16 cellular contexts compared by ENCODE assay signal in the genomic region with DNA sequence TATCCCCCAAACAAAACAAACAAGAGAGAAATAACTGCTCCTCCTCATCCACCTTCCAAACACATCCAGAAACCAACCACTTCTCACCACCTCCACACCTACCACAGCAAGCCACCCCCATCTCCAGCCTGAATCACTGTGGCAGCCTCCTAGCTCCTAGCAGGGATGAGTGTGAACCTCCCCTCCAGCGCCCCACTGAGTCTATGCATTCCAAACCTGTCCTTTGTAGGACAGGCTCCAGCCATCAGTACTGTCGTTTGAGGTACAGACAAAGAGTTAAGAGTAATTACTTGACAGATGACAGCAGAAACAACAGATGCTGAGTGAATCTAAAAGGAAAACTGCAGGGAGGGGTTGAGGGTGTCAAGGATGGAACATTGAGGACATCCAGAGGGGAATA. TPM values are rescaled to one million over a fixed set of nuclear protein-coding genes. Genes with fewer than 3 reads are reported as not detected.
A peak's percentile ranks its signal among the peaks of the same experiment; 100 is the strongest.
DNase-seq lines count a peak whose midpoint lies in the region; ATAC-seq and TF ChIP-seq lines count a peak whose summit lies in the region.
"Had no signal": no experiment of that assay in that cellular context is flagged by ENCODE, and none has a peak within 500 bp of the region (broad histone marks: within the 10 kb centered on the region; RNA-seq: fewer than 3 reads in every experiment).

No MANE protein-coding gene starts in this region.

- no peaks in the 10 kb centered on the region for H3K9me3 Mint-ChIP-seq in naive thymus-derived CD8-positive, alpha-beta T cell

- POLR2A ChIA-PET in naive thymus-derived CD8-positive, alpha-beta T cell (lab: Charles Lee): interaction anchor here (0.5 to 1.6 kb wide), 2 partner anchors 34 to 1127 kb away, joined by 3 read pairs; a partner anchor contains a TSS

- no peak overlapping the region for H3K27ac Mint-ChIP-seq in naive thymus-derived CD8-positive, alpha-beta T cell
- H3K27ac Mint-ChIP-seq: CD4-positive, CD25-positive, alpha-beta regulatory T cell; T-helper 17 cell had no signal

- no peaks in the 10 kb centered on the region for H3K36me3 ChIP-seq in vagina

- H3K27ac ChIP-seq in vagina: peak overlapping the region; percentile 28
- H3K27ac ChIP-seq: 22Rv1 had no signal

- H3K27me3 Mint-ChIP-seq in naive thymus-derived CD8-positive, alpha-beta T cell: peaks cover 0 to 30% (median 7%) of the 10 kb centered on the region in 5 donors

- no peaks in the 10 kb centered on the region for H3K27me3 ChIP-seq in vagina

- intact Hi-C loops in vagina (cut with DNase I): no loop called here

- H3K4me1 ChIP-seq in vagina: peaks cover 6% of the 10 kb centered on the region

- no peak for TF ChIP-seq CTCF in vagina (IDR thresholded peaks at IDR 0.05)

- no peaks in the 10 kb centered on the region for H3K36me3 Mint-ChIP-seq in naive thymus-derived CD8-positive, alpha-beta T cell

- no peak for ATAC-seq in naive thymus-derived CD8-positive, alpha-beta T cell
- ATAC-seq in GM18511 (IDR thresholded peaks at IDR 0.05; ENCODE audit: unreplicated experiment): no peak
- ATAC-seq in GM21576 (IDR thresholded peaks at IDR 0.05; ENCODE audit: unreplicated experiment): no peak
- no peak for ATAC-seq in HG03175 (IDR thresholded peaks at IDR 0.05; ENCODE audit: unreplicated experiment)
- ATAC-seq: mucosa of descending colon, T-helper 17 cell had no signal

- H3K9me3 ChIP-seq in vagina: no peaks in the 10 kb centered on the region
- H3K9me3 ChIP-seq: mucosa of descending colon had no signal

- DNase-seq in NCI-H146 (lab: John Stamatoyannopoulos, UW) (peak; percentile 9), NCI-H146 treated with DMSO at 0.1 percent for 48 hours (lab: John Stamatoyannopoulos, UW; ENCODE audit: unreplicated experiment) (no peak), cerebellar cortex (ENCODE audit: low spot score) (peak; percentile 27), vagina (ENCODE audit: extremely low spot score in 2 of 2) (no peak)
- no peak for DNase-seq in naive thymus-derived CD8-positive, alpha-beta T cell
- DNase-seq: activated CD4-positive, CD25-positive, alpha-beta regulatory T cell treated with anti-CD3 and anti-CD28 coated beads, Interleukin-2, amount 50 U/mL, for 72 hours; activated gamma-delta T cell; CD4-positive, CD25-positive, alpha-beta regulatory T cell; IMR-90; mucosa of descending colon; SHP77 treated with DMSO at 0.1 percent for 48 hours; T-helper 17 cell had no signal

- TF ChIP-seq POLR2A in vagina (IDR thresholded peaks at IDR 0.05): no peak

- H3K4me3 ChIP-seq in vagina: peak overlapping the region in 1 of 2 donors; percentile 8
- H3K4me3 ChIP-seq: mucosa of descending colon had no signal

- H3K4me3 Mint-ChIP-seq in naive thymus-derived CD8-positive, alpha-beta T cell: peak overlapping the region in 6 of 10 donors; percentile 0 to 75 (median 20)

- H3K4me1 Mint-ChIP-seq in naive thymus-derived CD8-positive, alpha-beta T cell: peaks cover 11 to 30% (median 19%) of the 10 kb centered on the region in 4 donors

RNA-seq across cellular contexts. Expression of a gene that starts 2.4 kb away (rescaled TPM):
- 1 to 10 TPM; 1.2 to 2.0 TPM for total RNA-seq in naive thymus-derived CD8-positive, alpha-beta T cell
- 1 to 10 TPM in 1 of 3 donors, under 1 TPM in 1, not detected in 1; 0.58 to 1.3 TPM for polyA plus RNA-seq in naive thymus-derived CD8-positive, alpha-beta T cell
- total RNA-seq in vagina: 6.6 TPM
- total RNA-seq: CD4-positive, CD25-positive, alpha-beta regulatory T cell; IMR-90; T-helper 17 cell had no signal
- polyA plus RNA-seq: CD4-positive, CD25-positive, alpha-beta regulatory T cell; IMR-90 had no signal

RNA-seq across cellular contexts. Expression of a gene that starts 59.6 kb away (rescaled TPM):
- total RNA-seq in naive thymus-derived CD8-positive, alpha-beta T cell: not detected
- polyA plus RNA-seq in naive thymus-derived CD8-positive, alpha-beta T cell: not detected
- not detected for total RNA-seq in vagina
- total RNA-seq: CD4-positive, CD25-positive, alpha-beta regulatory T cell had no signal
- polyA plus RNA-seq: CD4-positive, CD25-positive, alpha-beta regulatory T cell had no signal

Comparison
In these comparisons a context has a peak if more than half of its experiments do, and no peak if none do; other contexts are left out.
1. DNase-seq: peak in NCI-H146 (single experiment) and cerebellar cortex (single experiment); none in NCI-H146 treated with DMSO at 0.1 percent for 48 hours (single experiment), naive thymus-derived CD8-positive, alpha-beta T cell (0 of 10) and vagina (0 of 2).